Comparison of ENCODE assay signal across 13 cellular contexts in genomic region chr10:29412452-29413004, GRCh38.
DNase-seq lines count a peak whose midpoint lies in the region; ATAC-seq, FAIRE-seq and TF ChIP-seq lines count a peak whose summit lies in the region.
"Had no signal": no experiment of that assay in that cellular context is flagged by ENCODE, and none has a peak within 500 bp of the region (broad histone marks: within the 10 kb centered on the region; RNA-seq: fewer than 3 reads in every experiment).

No MANE protein-coding gene starts in this region.

- peak overlapping the region; percentile 4; the same call in 2 of the 3 replicates for H3K27ac ChIP-seq in K562 (ENCODE audit: extremely low read depth, low read depth, low read length)
- H3K27ac ChIP-seq: C4-2B, KMS-11 had no signal

- peaks cover 5% of the 10 kb centered on the region for H3K9me3 Mint-ChIP-seq in Caco-2 (ENCODE audit: unreplicated experiment)
- H3K9me3 Mint-ChIP-seq in glutamatergic neuron (ENCODE audit: unreplicated experiment): peaks cover 3% of the 10 kb centered on the region
- H3K9me3 Mint-ChIP-seq in T-cell: no peaks in the 10 kb centered on the region

- intact Hi-C loops in Caco-2 (cut with micrococcal nuclease; ENCODE audit: unreplicated experiment): no loop called here
- intact Hi-C loops in K562 (cut with micrococcal nuclease): no loop called here

- H3K9me3 ChIP-seq in Caco-2 (peaks cover 9% of the 10 kb centered on the region), K562 (replicated peaks; ENCODE audit: control insufficient read depth, insufficient read depth, low read depth, low read length) (no peaks in the 10 kb centered on the region; the same call in 1 of the 2 replicates)

- FAIRE-seq in K562 (lab: Jason Lieb, UNC): no peak

- TF ChIP-seq RAD21 in K562 (CRISPR knock-in tag; conservative IDR thresholded peaks at IDR 0.05 in 1 of 2, IDR thresholded peaks at IDR 0.05 in 1 of 2): no peak

- H3K36me3 ChIP-seq in Caco-2 (ENCODE audit: control insufficient read depth, insufficient read depth, low read length) (no peaks in the 10 kb centered on the region; the same call in 1 of the 2 replicates), K562 (ENCODE audit: control insufficient read depth, insufficient read depth, low read length) (peaks cover 15% of the 10 kb centered on the region; the same call in 2 of the 3 replicates)

- H3K4me3 ChIP-seq in Caco-2 (ENCODE audit: low read depth, low read length) (no peak overlapping the region), K562 (no peak overlapping the region)
- H3K4me3 ChIP-seq: skin epidermis had no signal

- H3K4me3 Mint-ChIP-seq in Caco-2 (ENCODE audit: unreplicated experiment) (peak overlapping the region; percentile 10), glutamatergic neuron (ENCODE audit: unreplicated experiment) (no peak overlapping the region), T-cell (no peak overlapping the region)

- in situ Hi-C loops in K562 (cut with MboI): no loop called here

- H3K9me1 ChIP-seq in K562 (ENCODE audit: control insufficient read depth, insufficient read depth, low read length): no peaks in the 10 kb centered on the region

- no peak overlapping the region for H2AFZ ChIP-seq in K562 (ENCODE audit: low read depth, low read length)

- H3K36me3 Mint-ChIP-seq in Caco-2 (ENCODE audit: insufficient read depth, unreplicated experiment) (peaks cover 37% of the 10 kb centered on the region), glutamatergic neuron (ENCODE audit: unreplicated experiment) (peaks cover 9% of the 10 kb centered on the region), T-cell (peaks cover 14% of the 10 kb centered on the region)

- no peaks in the 10 kb centered on the region for H4K20me1 ChIP-seq in K562 (replicated peaks; ENCODE audit: control insufficient read depth, insufficient read depth, low read length)

- H3K79me2 ChIP-seq in K562 (ENCODE audit: control insufficient read depth, insufficient read depth, low read length): peaks cover 58% of the 10 kb centered on the region

- H3K4me1 ChIP-seq in Caco-2 (0 out of 2 replicates have a peak, but pooled peaks cover 5% of the 10 kb centered on the region), K562 (replicated peaks in 1 of 2; ENCODE audit: control insufficient read depth in 2 of 2, insufficient read depth in 2 of 2, low read length in 2 of 2) (peaks cover 15 to 18% of the 10 kb centered on the region in 2 experiments; a peak in 4 of 5 replicates)

- peak overlapping the region; percentile 22; the same call in 1 of the 2 replicates for H3K4me2 ChIP-seq in K562 (ENCODE audit: insufficient read depth, low read length)
- H3K4me2 ChIP-seq: KMS-11 had no signal

- H3K4me1 Mint-ChIP-seq in Caco-2 (ENCODE audit: low read depth, unreplicated experiment) (peaks cover 23% of the 10 kb centered on the region), glutamatergic neuron (ENCODE audit: low read depth, unreplicated experiment) (no peaks in the 10 kb centered on the region), T-cell (peaks cover 31 to 39% (median 36%) of the 10 kb centered on the region in 3 donors)

- no peak for DNase-seq in Caco-2
- peak in 1 of 4 experiments; percentile 16 for DNase-seq in K562 (ENCODE audit: extremely low read depth in 1 of 4, low spot score in 3 of 4)
- peak; percentile 24 for DNase-seq in renal cortical epithelial cell (ENCODE audit: low read depth)
- DNase-seq in glutamatergic neuron: no peak
- DNase-seq in H4 (ENCODE audit: low spot score): no peak
- no peak for DNase-seq in T-cell

- TF ChIP-seq POLR2A in K562 (conservative IDR thresholded peaks at IDR 0.05): no peak

- H3K27me3 ChIP-seq in Caco-2 (replicated peaks; ENCODE audit: control insufficient read depth, insufficient read depth, low read length) (no peaks in the 10 kb centered on the region), K562 (ENCODE audit: control insufficient read depth in 2 of 2, insufficient read depth in 2 of 2, low read length in 2 of 2) (no peaks in the 10 kb centered on the region)

- H3K27ac Mint-ChIP-seq in Caco-2 (ENCODE audit: unreplicated experiment) (no peak overlapping the region), glutamatergic neuron (ENCODE audit: unreplicated experiment) (no peak overlapping the region), T-cell (no peak overlapping the region)

- CTCF ChIA-PET in Caco-2 (lab: Charles Lee): interaction anchor here (1.1 kb wide), 1 partner anchor 17 kb away, joined by 3 read pairs; no protein-coding TSS in a partner anchor
- CTCF ChIA-PET in K562 (lab: Yijun Ruan, JAX; ENCODE audit: low intra/inter-chr PET ratio): no interaction called here
- CTCF ChIA-PET in T-cell (lab: Charles Lee): interaction anchor here in 1 of 2 donors (0.6 kb wide), 1 partner anchor 1006 kb away, joined by 3 read pairs; no protein-coding TSS in a partner anchor

- POLR2A ChIA-PET in Caco-2 (lab: Charles Lee) (interaction anchor here (0.6 kb wide), 1 partner anchor 40 kb away, joined by 3 read pairs; no protein-coding TSS in a partner anchor), K562 (lab: Yijun Ruan, JAX) (interaction anchor here (0.9 kb wide), 1 partner anchor 10 kb away, joined by 3 read pairs; no protein-coding TSS in a partner anchor), T-cell (lab: Charles Lee) (no interaction called here)

- BruUV-seq in Caco-2 (replicated peaks; lab: Mats Ljungman, UMichigan) (no TSS peak), K562 (replicated peaks; lab: Mats Ljungman, UMichigan) (no TSS peak)

- TF ChIP-seq CTCF in Caco-2 (IDR thresholded peaks at IDR 0.05; ENCODE audit: insufficient read depth in 1 of 2, low read depth in 1 of 2, low read length in 1 of 2, severe bottlenecking in 1 of 2, unreplicated experiment in 1 of 2) (no peak), K562 (IDR thresholded peaks at IDR 0.05 in 2 of 3, conservative IDR thresholded peaks at IDR 0.05 in 1 of 3; ENCODE audit: insufficient read depth in 2 of 3, low read depth in 1 of 3, low read length in 3 of 3) (no peak), glutamatergic neuron (IDR thresholded peaks at IDR 0.05; ENCODE audit: partially characterized antibody, unreplicated experiment) (no peak)

- H3K9ac ChIP-seq in K562 (ENCODE audit: insufficient read depth in 1 of 2, low read depth in 2 of 2, low read length in 2 of 2): no peak overlapping the region
- H3K9ac ChIP-seq: KMS-11 had no signal

- ATAC-seq in HG02870 (IDR thresholded peaks at IDR 0.05; ENCODE audit: unreplicated experiment): peak; percentile 39
- no peak for ATAC-seq in K562
- ATAC-seq in HG02678 (IDR thresholded peaks at IDR 0.05; ENCODE audit: unreplicated experiment): no peak
- no peak for ATAC-seq in T-cell (replicated peaks in 1 of 4)
- ATAC-seq: HCT116, Panc1 had no signal

- WGBS in K562 (ENCODE audit: insufficient coverage, low coverage, missing lambda C conversion rate): 15% methylated on average over 4 of the region's 4 CpGs

- TF ChIP-seq EP300 in K562 (IDR thresholded peaks at IDR 0.05; ENCODE audit: low read length): no peak

- no peaks in the 10 kb centered on the region for H3K27me3 Mint-ChIP-seq in Caco-2 (ENCODE audit: insufficient read depth, unreplicated experiment)
- H3K27me3 Mint-ChIP-seq in glutamatergic neuron (ENCODE audit: unreplicated experiment): peaks cover 5% of the 10 kb centered on the region
- no peaks in the 10 kb centered on the region for H3K27me3 Mint-ChIP-seq in T-cell

TF ChIP-seq in K562, 482 proteins besides CTCF, POLR2A, EP300 and RAD21:
- no peak for TF ChIP-seq CEBPG (CRISPR knock-in tag; IDR thresholded peaks at IDR 0.05)
- peak; percentile 75 to 90 for TF ChIP-seq CEBPG (tag; conservative IDR thresholded peaks at IDR 0.05 in 1 of 2, IDR thresholded peaks at IDR 0.05 in 1 of 2)
- TF ChIP-seq PHF21A (IDR thresholded peaks at IDR 0.05; ENCODE audit: borderline replicate concordance, low read depth): no peak
- 0 out of 2 replicates have a peak, but pooled peaks have one; percentile 11 for TF ChIP-seq DPF2 (IDR thresholded peaks at IDR 0.05)
- TF ChIP-seq CEBPB (tag; IDR thresholded peaks at IDR 0.05): peak; percentile 95

Comparison
In these comparisons a context has a peak if more than half of its experiments do, and no peak if none do; other contexts are left out.
1. POLR2A ChIA-PET loops: an anchor here in Caco-2 (0.6 kb wide) and K562 (0.9 kb wide); none called in T-cell.